In genomic region chr1:168468042-168468809, GRCh38 we compare ENCODE assay signal across 11 cellular contexts.
DNase-seq lines count a peak whose midpoint lies in the region; ATAC-seq lines count a peak whose summit lies in the region.
"Had no signal": no experiment of that assay in that cellular context is flagged by ENCODE, and none has a peak within 500 bp of the region (broad histone marks: within the 10 kb centered on the region; RNA-seq: fewer than 3 reads in every experiment).

No MANE protein-coding gene starts in this region.

- no peak for ATAC-seq in activated T-cell treated with anti-CD3 and anti-CD28 coated beads, Interleukin-2, amount 50 U/mL, for 72 hours (replicated peaks in 1 of 2)
- ATAC-seq in T-cell (replicated peaks in 1 of 4): no peak
- peak; percentile 17 for ATAC-seq in stimulated activated memory B cell treated with anti-CD40 and anti-IgM and Interleukin-4, amounts not matched to agents 10 μg/mL and 1 μg/mL and 100 μg/mL, for 72 hours
- ATAC-seq: right lobe of liver had no signal

- H3K27me3 Mint-ChIP-seq in activated T-cell treated with anti-CD3 and anti-CD28 coated beads, Interleukin-2, amount 50 U/mL, for 72 hours (ENCODE audit: low read depth): no peaks in the 10 kb centered on the region
- no peaks in the 10 kb centered on the region for H3K27me3 Mint-ChIP-seq in T-cell
- peaks cover under 1% of the 10 kb centered on the region for H3K27me3 Mint-ChIP-seq in stimulated activated memory B cell treated with anti-CD40 and anti-IgM and Interleukin-4, amounts not matched to agents 10 μg/mL and 1 μg/mL and 100 μg/mL, for 72 hours

- H3K27ac Mint-ChIP-seq in activated T-cell treated with anti-CD3 and anti-CD28 coated beads, Interleukin-2, amount 50 U/mL, for 72 hours: peak overlapping the region; percentile 65
- H3K27ac Mint-ChIP-seq in T-cell: peak overlapping the region; percentile 87 to 95
- H3K27ac Mint-ChIP-seq in stimulated activated memory B cell treated with anti-CD40 and anti-IgM and Interleukin-4, amounts not matched to agents 10 μg/mL and 1 μg/mL and 100 μg/mL, for 72 hours: no peak overlapping the region

- H3K4me3 Mint-ChIP-seq in activated T-cell treated with anti-CD3 and anti-CD28 coated beads, Interleukin-2, amount 50 U/mL, for 72 hours: peak overlapping the region; percentile 46 to 67
- peak overlapping the region in 1 of 3 donors; percentile 50 for H3K4me3 Mint-ChIP-seq in T-cell
- no peak overlapping the region for H3K4me3 Mint-ChIP-seq in stimulated activated memory B cell treated with anti-CD40 and anti-IgM and Interleukin-4, amounts not matched to agents 10 μg/mL and 1 μg/mL and 100 μg/mL, for 72 hours

- CTCF ChIA-PET in T-cell (lab: Charles Lee): interaction anchor here (0.6 to 2.4 kb wide), 7 partner anchors 10 to 1434 kb away, joined by 3 to 10 read pairs (median 3); no protein-coding TSS in a partner anchor

- POLR2A ChIA-PET in T-cell (lab: Charles Lee): interaction anchor here in 1 of 2 donors (0.7 kb wide), 1 partner anchor 26 kb away, joined by 3 read pairs; no protein-coding TSS in a partner anchor

- intact Hi-C loops in cardiac septum (cut with DNase I): no loop called here

- H3K4me1 Mint-ChIP-seq in activated T-cell treated with anti-CD3 and anti-CD28 coated beads, Interleukin-2, amount 50 U/mL, for 72 hours (ENCODE audit: low read depth): peaks cover 63% of the 10 kb centered on the region
- peaks cover 61 to 66% (median 62%) of the 10 kb centered on the region in 3 donors for H3K4me1 Mint-ChIP-seq in T-cell
- peaks cover 20% of the 10 kb centered on the region for H3K4me1 Mint-ChIP-seq in stimulated activated memory B cell treated with anti-CD40 and anti-IgM and Interleukin-4, amounts not matched to agents 10 μg/mL and 1 μg/mL and 100 μg/mL, for 72 hours

- peaks cover 0 to 2% of the 10 kb centered on the region in 2 donors for H3K36me3 Mint-ChIP-seq in activated T-cell treated with anti-CD3 and anti-CD28 coated beads, Interleukin-2, amount 50 U/mL, for 72 hours (ENCODE audit: insufficient read depth in 2 of 2)
- no peaks in the 10 kb centered on the region for H3K36me3 Mint-ChIP-seq in T-cell
- no peaks in the 10 kb centered on the region for H3K36me3 Mint-ChIP-seq in stimulated activated memory B cell treated with anti-CD40 and anti-IgM and Interleukin-4, amounts not matched to agents 10 μg/mL and 1 μg/mL and 100 μg/mL, for 72 hours

- H3K9me3 Mint-ChIP-seq in activated T-cell treated with anti-CD3 and anti-CD28 coated beads, Interleukin-2, amount 50 U/mL, for 72 hours: peaks cover under 1 to 1% of the 10 kb centered on the region in 2 donors
- H3K9me3 Mint-ChIP-seq in T-cell: peaks cover 2 to 6% (median 5%) of the 10 kb centered on the region in 3 donors
- H3K9me3 Mint-ChIP-seq in stimulated activated memory B cell treated with anti-CD40 and anti-IgM and Interleukin-4, amounts not matched to agents 10 μg/mL and 1 μg/mL and 100 μg/mL, for 72 hours: no peaks in the 10 kb centered on the region

- DNase-seq in activated T-cell treated with anti-CD3 and anti-CD28 coated beads, Interleukin-2, amount 50 U/mL, for 72 hours: no peak
- DNase-seq in activated T-cell treated with anti-CD3 and anti-CD28 coated beads for 4 hours: no peak
- DNase-seq in T-cell: no peak
- peak; percentile 25 for DNase-seq in foreskin melanocyte
- no peak for DNase-seq in hepatic stellate cell (ENCODE audit: low spot score)
- DNase-seq in cardiac septum (ENCODE audit: low spot score): no peak
- no peak for DNase-seq in activated effector memory CD4-positive, alpha-beta T cell treated with anti-CD3 and anti-CD28 coated beads, Interleukin-2, amount 50 U/mL, for 16 hours
- DNase-seq: activated CD4-positive, CD25-positive, alpha-beta regulatory T cell treated with anti-CD3 and anti-CD28 coated beads, Interleukin-2, amount 50 U/mL, for 72 hours; Peyer's patch; right lobe of liver had no signal
